In genomic region chr7:27220440-27220955, GRCh38 we compare ENCODE assay signal across 1 cellular context.
TF ChIP-seq lines count a peak whose summit lies in the region.

No MANE protein-coding gene starts in this region.

TF ChIP-seq in SK-N-SH, 30 proteins besides CTCF, POLR2A, EP300 and RAD21:
- no peak for TF ChIP-seq FOXJ3 (CRISPR knock-in tag; IDR thresholded peaks at IDR 0.05)
- TF ChIP-seq EZH2phosphoT487 (IDR thresholded peaks at IDR 0.05; ENCODE audit: borderline replicate concordance, low read depth) = 0 out of 2 replicates have a peak, but pooled peaks have one; percentile 48
- no peak for TF ChIP-seq MEF2A (IDR thresholded peaks at IDR 0.05; ENCODE audit: borderline replicate concordance, low read depth)
